19 cellular contexts compared by ENCODE assay signal in the genomic region with DNA sequence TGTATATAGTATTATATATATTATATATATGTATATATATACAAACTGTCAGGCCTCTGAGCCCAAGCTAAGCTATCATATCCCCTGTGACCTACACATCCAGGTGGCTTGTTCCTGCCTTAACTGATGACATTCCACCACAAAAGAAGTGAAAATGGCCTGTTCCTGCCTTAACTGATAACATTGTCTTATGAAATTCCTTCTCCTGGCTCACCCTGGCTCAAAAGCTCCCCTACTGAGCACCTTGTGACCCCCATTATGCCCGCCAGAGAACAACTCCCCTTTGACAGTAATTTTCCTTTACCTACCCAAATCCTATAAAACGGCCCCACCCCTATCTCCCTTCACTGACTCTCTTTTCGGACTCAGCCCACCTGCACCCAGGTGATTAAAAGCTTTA. TPM values are rescaled to one million over a fixed set of nuclear protein-coding genes. Genes with fewer than 3 reads are reported as not detected.
"Had no signal": no experiment of that assay in that cellular context is flagged by ENCODE, and none has a peak within 500 bp of the region (broad histone marks: within the 10 kb centered on the region; RNA-seq: fewer than 3 reads in every experiment).

No MANE protein-coding gene starts in this region.

RNA-seq across cellular contexts. Expression of gene A2ML1, which starts 17.6 kb away (rescaled TPM):
- total RNA-seq: activated B cell treated with CpG ODN at 0.5 μM for 24 hours; activated CD4-positive, alpha-beta memory T cell treated with anti-CD3 and anti-CD28 coated beads for 36 hours; activated CD4-positive, alpha-beta T cell treated with anti-CD3 and anti-CD28 coated beads, Interleukin-2, amount 10 ng/mL, durations not matched to agents 24 days and 14 days; activated CD8-positive, alpha-beta memory T cell treated with anti-CD3 and anti-CD28 coated beads for 36 hours; activated CD8-positive, alpha-beta T cell treated with anti-CD3 and anti-CD28 coated beads for 36 hours; activated naive CD4-positive, alpha-beta T cell treated with anti-CD3 and anti-CD28 coated beads for 36 hours; activated naive CD4-positive, alpha-beta T cell treated with anti-CD3 and anti-CD28 coated beads, Interleukin-2, amount 50 U/mL, for 72 hours; activated naive CD8-positive, alpha-beta T cell treated with anti-CD3 and anti-CD28 coated beads for 36 hours; activated T-cell treated with anti-CD3 and anti-CD28 coated beads, Interleukin-2, amount 50 U/mL, for 4 hours; activated T-cell treated with anti-CD3 and anti-CD28 coated beads, Interleukin-2, amount 50 U/mL, for 72 hours; activated T-helper 1 cell treated with anti-CD3 and anti-CD28 coated beads, Interleukin-12 subunit alpha, Interleukin-12 subunit beta, Interleukin-2, Interleukin-4 antibody, amounts not matched to agents 30 ng/mL and 10 ng/mL and 1 ng/mL, durations not matched to agents 14 hours and 24 hours and 36 hours; activated T-helper 17 cell treated with anti-CD3 and anti-CD28 coated beads, Interleukin-2, amount 50 U/mL, for 72 hours; astrocyte; body of pancreas; cardiac septum; T-cell; T-helper 1 cell treated with Interleukin-12 subunit alpha and Interleukin-12 subunit beta and Interleukin-4 antibody, amounts not matched to agents 30 ng/mL and 1 ng/mL, for 36 hours; T-helper 17 cell; T-helper 2 cell treated with Interferon-gamma antibody and Interleukin-4, amounts not matched to agents 100 ng/mL and 5 ng/mL, for 36 hours had no signal
